ENCODE assay signal across 9 cellular contexts in genomic region chr13:43787518-43787891, GRCh38. TPM values are rescaled to one million over a fixed set of nuclear protein-coding genes. Genes with fewer than 3 reads are reported as not detected.
DNase-seq lines count a peak whose midpoint lies in the region; ATAC-seq, FAIRE-seq and TF ChIP-seq lines count a peak whose summit lies in the region.
"Had no signal": no experiment of that assay in that cellular context is flagged by ENCODE, and none has a peak within 500 bp of the region (broad histone marks: within the 10 kb centered on the region; RNA-seq: fewer than 3 reads in every experiment).

No MANE protein-coding gene starts in this region.

- peaks cover 30% of the 10 kb centered on the region for H3K27me3 Mint-ChIP-seq in activated naive CD4-positive, alpha-beta T cell treated with anti-CD3 and anti-CD28 coated beads, Interleukin-2, amount 50 U/mL, for 24 hours
- peaks cover 1% of the 10 kb centered on the region for H3K27me3 Mint-ChIP-seq in astrocyte (ENCODE audit: low read depth, unreplicated experiment)

- peaks cover 6% of the 10 kb centered on the region for H3K4me1 ChIP-seq in astrocyte (ENCODE audit: insufficient read depth, low read length)
- peaks cover 23% of the 10 kb centered on the region for H3K4me1 ChIP-seq in lower lobe of right lung
- peaks cover 21 to 28% (median 23%) of the 10 kb centered on the region in 4 donors for H3K4me1 ChIP-seq in upper lobe of left lung
- peaks cover 16% of the 10 kb centered on the region for H3K4me1 ChIP-seq in mucosa of descending colon (ENCODE audit: low read depth)

- H3K27ac ChIP-seq in astrocyte (ENCODE audit: low read depth, low read length), result no peak overlapping the region
- peak overlapping the region; percentile 31 for H3K27ac ChIP-seq in lower lobe of right lung
- no peak overlapping the region for H3K27ac ChIP-seq in upper lobe of left lung

- H3K27ac Mint-ChIP-seq in activated naive CD4-positive, alpha-beta T cell treated with anti-CD3 and anti-CD28 coated beads, Interleukin-2, amount 50 U/mL, for 24 hours, result no peak overlapping the region
- H3K27ac Mint-ChIP-seq in astrocyte (ENCODE audit: unreplicated experiment), result peak overlapping the region; percentile 69

- no peak for TF ChIP-seq POLR2A in upper lobe of left lung (IDR thresholded peaks at IDR 0.05)

- H3K9me3 ChIP-seq in astrocyte (ENCODE audit: insufficient read depth, low read depth, low read length) (no peaks in the 10 kb centered on the region), lower lobe of right lung (no peaks in the 10 kb centered on the region), upper lobe of left lung (no peaks in the 10 kb centered on the region), mucosa of descending colon (no peaks in the 10 kb centered on the region)

- H3K36me3 ChIP-seq in astrocyte (ENCODE audit: insufficient read depth, low read length) (no peaks in the 10 kb centered on the region), lower lobe of right lung (no peaks in the 10 kb centered on the region), upper lobe of left lung (no peaks in the 10 kb centered on the region), mucosa of descending colon (ENCODE audit: low read depth) (no peaks in the 10 kb centered on the region)

- H3K9me3 Mint-ChIP-seq in activated naive CD4-positive, alpha-beta T cell treated with anti-CD3 and anti-CD28 coated beads, Interleukin-2, amount 50 U/mL, for 24 hours, result no peaks in the 10 kb centered on the region
- no peaks in the 10 kb centered on the region for H3K9me3 Mint-ChIP-seq in astrocyte (ENCODE audit: unreplicated experiment)

- no peak for TF ChIP-seq EP300 in upper lobe of left lung (IDR thresholded peaks at IDR 0.05)

- intact Hi-C loops in lower lobe of right lung (cut with DNase I) (no loop called here), mucosa of descending colon (cut with DNase I, micrococcal nuclease) (no loop called here)

- peak overlapping the region; percentile 68 for H3K9ac ChIP-seq in astrocyte (ENCODE audit: low read length)

- peak overlapping the region; percentile 90 for H2AFZ ChIP-seq in astrocyte (ENCODE audit: low read depth, low read length)

- no peak for FAIRE-seq in astrocyte (lab: Jason Lieb, UNC)

- DNase-seq in activated naive CD4-positive, alpha-beta T cell treated with Interleukin-2 at 50 U/mL for 16 hours, result no peak
- DNase-seq in astrocyte (ENCODE audit: low read depth) (no peak), lower lobe of right lung (no peak), upper lobe of left lung (no peak), mucosa of descending colon (no peak)
- DNase-seq: NCI-H1436 had no signal

- H3K4me3 ChIP-seq in astrocyte (ENCODE audit: insufficient read depth, low read depth, low read length), result peak overlapping the region; percentile 62
- peak overlapping the region; percentile 61 for H3K4me3 ChIP-seq in lower lobe of right lung
- H3K4me3 ChIP-seq in upper lobe of left lung, result peak overlapping the region in 3 of 4 donors; percentile 40 to 63 (median 61)
- no peak overlapping the region for H3K4me3 ChIP-seq in mucosa of descending colon

- TF ChIP-seq CTCF in astrocyte (IDR thresholded peaks at IDR 0.05; ENCODE audit: insufficient read depth, low read depth, low read length), result no peak
- TF ChIP-seq CTCF in lower lobe of right lung (IDR thresholded peaks at IDR 0.05), result no peak
- no peak for TF ChIP-seq CTCF in upper lobe of left lung (IDR thresholded peaks at IDR 0.05)
- TF ChIP-seq CTCF in mucosa of descending colon (IDR thresholded peaks at IDR 0.05), result no peak

- H3K4me2 ChIP-seq in astrocyte (ENCODE audit: low read length), result peak overlapping the region; percentile 97

- H3K27me3 ChIP-seq in astrocyte (ENCODE audit: insufficient read depth, low read length) (no peaks in the 10 kb centered on the region), lower lobe of right lung (ENCODE audit: low read depth) (peaks cover 45% of the 10 kb centered on the region), upper lobe of left lung (peaks cover 0 to 23% (median 13%) of the 10 kb centered on the region in 4 donors)

- H3K79me2 ChIP-seq in astrocyte (ENCODE audit: insufficient read depth, low read length), result no peaks in the 10 kb centered on the region

- no peak for ATAC-seq in lower lobe of right lung
- no peak for ATAC-seq in upper lobe of left lung (ENCODE audit: low FRiP score in 2 of 2)
- no peak for ATAC-seq in HG03196 (IDR thresholded peaks at IDR 0.05; ENCODE audit: unreplicated experiment)
- no peak for ATAC-seq in HG03432 (IDR thresholded peaks at IDR 0.05; ENCODE audit: unreplicated experiment)
- ATAC-seq in mucosa of descending colon, result no peak

- peaks cover 8% of the 10 kb centered on the region for H3K4me1 Mint-ChIP-seq in activated naive CD4-positive, alpha-beta T cell treated with anti-CD3 and anti-CD28 coated beads, Interleukin-2, amount 50 U/mL, for 24 hours
- peaks cover 7% of the 10 kb centered on the region for H3K4me1 Mint-ChIP-seq in astrocyte (ENCODE audit: low read depth, unreplicated experiment)

- H3K36me3 Mint-ChIP-seq in activated naive CD4-positive, alpha-beta T cell treated with anti-CD3 and anti-CD28 coated beads, Interleukin-2, amount 50 U/mL, for 24 hours, result no peaks in the 10 kb centered on the region
- no peaks in the 10 kb centered on the region for H3K36me3 Mint-ChIP-seq in astrocyte (ENCODE audit: low read depth, unreplicated experiment)

- no peaks in the 10 kb centered on the region for H4K20me1 ChIP-seq in astrocyte (ENCODE audit: insufficient read depth, low read length)

- peak overlapping the region; percentile 67 for H3K4me3 Mint-ChIP-seq in activated naive CD4-positive, alpha-beta T cell treated with anti-CD3 and anti-CD28 coated beads, Interleukin-2, amount 50 U/mL, for 24 hours
- H3K4me3 Mint-ChIP-seq in astrocyte (ENCODE audit: unreplicated experiment), result peak overlapping the region; percentile 86

- 17 to 26% methylated on average over 4 to 9 of the region's 9 CpGs for WGBS in upper lobe of left lung, 2 donors

RNA-seq across cellular contexts. Expression of gene ENOX1, which starts 0.7 kb away (rescaled TPM):
- total RNA-seq in astrocyte, result 2.3 and 2.4 TPM in 2 replicates
- 2.0 TPM for total RNA-seq in lower lobe of right lung
- total RNA-seq in upper lobe of left lung, result 1 to 10 TPM in 1 of 6 donors, under 1 TPM in 3, not detected in 2; 0.20 to 1.0 (median 0.46) TPM
- total RNA-seq in mucosa of descending colon, result 1 to 10 TPM in 2 of 3 donors, under 1 TPM in 1; 0.35 to 9.8 (median 1.2) TPM
